18 cellular contexts compared by ENCODE assay signal in the genomic region with DNA sequence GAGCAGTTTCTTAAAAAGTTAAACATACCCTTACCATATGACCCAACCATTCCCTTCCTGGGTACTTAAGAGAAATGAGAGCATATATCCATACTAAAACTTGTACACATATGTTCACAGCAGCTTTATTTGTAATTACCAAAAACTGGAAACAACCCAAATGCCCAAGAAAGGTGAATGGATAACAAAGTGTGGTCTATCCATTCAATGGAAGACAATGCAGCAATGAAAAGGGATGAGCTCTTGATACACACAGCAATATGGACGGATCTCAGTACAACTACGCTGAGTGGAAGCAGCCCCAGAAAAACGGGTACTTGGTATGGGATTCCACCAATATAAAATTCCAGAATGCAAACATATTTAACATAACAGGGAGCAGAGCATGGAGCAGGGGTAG.
"Had no signal": no experiment of that assay in that cellular context is flagged by ENCODE, and none has a peak within 500 bp of the region (broad histone marks: within the 10 kb centered on the region; RNA-seq: fewer than 3 reads in every experiment).

No MANE protein-coding gene starts in this region.

- H3K36me3 ChIP-seq: heart right ventricle, right atrium auricular region, sigmoid colon, stomach, thoracic aorta, transverse colon had no signal

- H3K4me1 ChIP-seq: heart right ventricle, right atrium auricular region, sigmoid colon, stomach, transverse colon had no signal

- H3K27me3 ChIP-seq: heart right ventricle, right atrium auricular region, sigmoid colon, stomach, transverse colon had no signal

- DNase-seq: effector CD4-positive, alpha-beta T cell; endodermal cell; foreskin melanocyte; heart right ventricle; hypothalamus; kidney glomerular epithelial cell; naive thymus-derived CD8-positive, alpha-beta T cell; posterior cingulate gyrus; sigmoid colon; stimulated activated CD4-positive, alpha-beta T cell treated with anti-CD3 and anti-CD28 coated beads, Interleukin-12 subunit alpha, Interleukin-12 subunit beta, amount 100 ng/mL, for 4 hours; stimulated activated naive CD4-positive, alpha-beta T cell; stomach; substantia nigra; transverse colon had no signal

- ATAC-seq: heart right ventricle had no signal

- H3K4me3 ChIP-seq: coronary artery, heart right ventricle, right atrium auricular region, sigmoid colon, skin epidermis, stomach, thoracic aorta, transverse colon had no signal

- H3K27ac ChIP-seq: coronary artery, heart right ventricle, right atrium auricular region, skin epidermis, stomach, thoracic aorta, transverse colon had no signal

- H3K4me3 Mint-ChIP-seq: endodermal cell had no signal

- H3K27me3 Mint-ChIP-seq: naive thymus-derived CD8-positive, alpha-beta T cell had no signal

- H3K27ac Mint-ChIP-seq: endodermal cell had no signal
